ENCODE assay signal across 15 cellular contexts in genomic region chr3:9214599-9214998, GRCh38. TPM values are rescaled to one million over a fixed set of nuclear protein-coding genes. Genes with fewer than 3 reads are reported as not detected.
DNase-seq lines count a peak whose midpoint lies in the region; ATAC-seq and TF ChIP-seq lines count a peak whose summit lies in the region.
"Had no signal": no experiment of that assay in that cellular context is flagged by ENCODE, and none has a peak within 500 bp of the region (broad histone marks: within the 10 kb centered on the region; RNA-seq: fewer than 3 reads in every experiment).

No MANE protein-coding gene starts in this region.

- H3F3A ChIP-seq in GM23248 (ENCODE audit: insufficient read depth), result peaks cover 29% of the 10 kb centered on the region
- peaks cover 7% of the 10 kb centered on the region; the same call in 1 of the 2 replicates for H3F3A ChIP-seq in PC-9 (ENCODE audit: insufficient read depth, low read depth)

- DNase-seq in GM23248 (peak; percentile 77), PC-9 (peak; percentile 12 to 74), fibroblast of peridontal ligament (ENCODE audit: extremely low read depth) (peak; percentile 77), NCI-H187 (lab: John Stamatoyannopoulos, UW) (no peak), spleen (no peak)
- DNase-seq in CD4-positive, alpha-beta memory T cell, result no peak
- DNase-seq: activated T-cell treated with anti-CD3 and anti-CD28 coated beads, Interleukin-2, amount 50 U/mL, for 48 hours; H7; NCI-H1694 treated with DMSO at 0.1 percent for 48 hours; SW 1271; tibial artery had no signal

- H3K4me2 ChIP-seq in GM23248 (ENCODE audit: unreplicated experiment) (peak overlapping the region; percentile 54), PC-9 (peak overlapping the region; percentile 36), parathyroid adenoma (ENCODE audit: low read length) (no peak overlapping the region)

- H3K9me2 ChIP-seq in GM23248 (ENCODE audit: insufficient read depth) (no peaks in the 10 kb centered on the region), PC-9 (ENCODE audit: insufficient read depth) (no peaks in the 10 kb centered on the region)

- no peak for TF ChIP-seq POLR2A in spleen (IDR thresholded peaks at IDR 0.05)

- TF ChIP-seq CTCF in PC-9 (conservative IDR thresholded peaks at IDR 0.05) (no peak), parathyroid adenoma (IDR thresholded peaks at IDR 0.05) (no peak), spleen (IDR thresholded peaks at IDR 0.05 in 8 of 11, conservative IDR thresholded peaks at IDR 0.05 in 3 of 11) (no peak)

- H4K20me1 ChIP-seq in GM23248 (ENCODE audit: insufficient read depth) (no peaks in the 10 kb centered on the region), PC-9 (ENCODE audit: insufficient read depth) (no peaks in the 10 kb centered on the region)

- H3K27me3 Mint-ChIP-seq in CD4-positive, alpha-beta memory T cell, result no peaks in the 10 kb centered on the region

- no peak overlapping the region for H3K4me3 Mint-ChIP-seq in CD4-positive, alpha-beta memory T cell
- H3K4me3 Mint-ChIP-seq: IgD-negative memory B cell; natural killer cell treated with Interleukin-12 subunit alpha and Interleukin-12 subunit beta and Interleukin-15 and Interleukin-18, amount 100 ng/mL, for 72 hours had no signal

- no TSS peak for BruUV-seq in PC-9 (replicated peaks; lab: Mats Ljungman, UMichigan)

- no peaks in the 10 kb centered on the region for H3K9me3 Mint-ChIP-seq in CD4-positive, alpha-beta memory T cell
- H3K9me3 Mint-ChIP-seq: IgD-negative memory B cell; natural killer cell treated with Interleukin-12 subunit alpha and Interleukin-12 subunit beta and Interleukin-15 and Interleukin-18, amount 100 ng/mL, for 72 hours had no signal

- POLR2A ChIA-PET in PC-9 (lab: Charles Lee; ENCODE audit: unreplicated experiment), result interaction anchor here (0.5 to 0.6 kb wide), 3 partner anchors 35 to 400 kb away, joined by 3 to 4 read pairs (median 4); partner anchors contain the start of gene SRGAP3
- POLR2A ChIA-PET in CD4-positive, alpha-beta memory T cell (lab: Charles Lee; ENCODE audit: partially characterized antibody), result no interaction called here

- no peaks in the 10 kb centered on the region for H3K79me2 ChIP-seq in GM23248 (ENCODE audit: insufficient read depth)
- no peaks in the 10 kb centered on the region for H3K79me2 ChIP-seq in PC-9 (ENCODE audit: low read depth)
- no peaks in the 10 kb centered on the region for H3K79me2 ChIP-seq in parathyroid adenoma

- in situ Hi-C loops in GM23248 (cut with MboI), result no loop called here

- intact Hi-C loops in PC-9 (cut with micrococcal nuclease; ENCODE audit: unreplicated experiment) (loop anchor here (1.0 kb wide), 2 partner anchors 35 to 39 kb away; partner anchors contain the start of gene SRGAP3), spleen (cut with DNase I; ENCODE audit: low total_unique reads) (no loop called here)
- intact Hi-C loops in CD4-positive, alpha-beta memory T cell (cut with micrococcal nuclease), result no loop called here

- H2AFZ ChIP-seq in GM23248 (no peak overlapping the region), PC-9 (peak overlapping the region; percentile 40; the same call in 1 of the 2 replicates), parathyroid adenoma (peak overlapping the region; percentile 20)

- H3K27me3 ChIP-seq in GM23248 (replicated peaks; ENCODE audit: insufficient read depth), result no peaks in the 10 kb centered on the region
- H3K27me3 ChIP-seq in PC-9 (ENCODE audit: insufficient read depth, low read depth), result no peaks in the 10 kb centered on the region
- no peaks in the 10 kb centered on the region for H3K27me3 ChIP-seq in parathyroid adenoma (ENCODE audit: control insufficient read depth, insufficient read depth, low read length)
- no peaks in the 10 kb centered on the region for H3K27me3 ChIP-seq in CD4-positive, alpha-beta memory T cell (ENCODE audit: insufficient read depth, low read length)
- no peaks in the 10 kb centered on the region for H3K27me3 ChIP-seq in spleen (replicated peaks in 1 of 7)
- H3K27me3 ChIP-seq: tibial artery had no signal

- peaks cover 0 to 1% (median 0%) of the 10 kb centered on the region in 4 donors for H3K4me1 Mint-ChIP-seq in CD4-positive, alpha-beta memory T cell
- H3K4me1 Mint-ChIP-seq: IgD-negative memory B cell had no signal

- no peak overlapping the region for H3K27ac Mint-ChIP-seq in CD4-positive, alpha-beta memory T cell
- H3K27ac Mint-ChIP-seq: natural killer cell treated with Interleukin-12 subunit alpha and Interleukin-12 subunit beta and Interleukin-15 and Interleukin-18, amount 100 ng/mL, for 72 hours had no signal

- no peak for ATAC-seq in GM18858 (IDR thresholded peaks at IDR 0.05; ENCODE audit: unreplicated experiment)
- ATAC-seq: natural killer cell treated with Interleukin-12 subunit alpha and Interleukin-12 subunit beta and Interleukin-15 and Interleukin-18, amount 100 ng/mL, for 72 hours had no signal

- H3K36me3 Mint-ChIP-seq in CD4-positive, alpha-beta memory T cell, result no peaks in the 10 kb centered on the region
- H3K36me3 Mint-ChIP-seq: IgD-negative memory B cell; natural killer cell treated with Interleukin-12 subunit alpha and Interleukin-12 subunit beta and Interleukin-15 and Interleukin-18, amount 100 ng/mL, for 72 hours had no signal

- H3K9ac ChIP-seq in GM23248 (no peak overlapping the region), parathyroid adenoma (no peak overlapping the region)

- H3K27ac ChIP-seq in GM23248 (peak overlapping the region; percentile 29; the same call in 1 of the 2 replicates), PC-9 (peak overlapping the region; percentile 64), parathyroid adenoma (peak overlapping the region; percentile 12), spleen (no peak overlapping the region)
- no peak overlapping the region for H3K27ac ChIP-seq in CD4-positive, alpha-beta memory T cell (ENCODE audit: low read depth, low read length)
- H3K27ac ChIP-seq: tibial artery had no signal

- H3K9me3 ChIP-seq in GM23248 (ENCODE audit: low read depth) (no peaks in the 10 kb centered on the region), PC-9 (ENCODE audit: insufficient read depth, low read depth) (no peaks in the 10 kb centered on the region), parathyroid adenoma (ENCODE audit: control insufficient read depth, low read length) (no peaks in the 10 kb centered on the region), spleen (no peaks in the 10 kb centered on the region)
- no peaks in the 10 kb centered on the region for H3K9me3 ChIP-seq in CD4-positive, alpha-beta memory T cell (ENCODE audit: control insufficient read depth in 1 of 2, low read length in 2 of 2)
- H3K9me3 ChIP-seq: tibial artery had no signal

- CTCF ChIA-PET in PC-9 (lab: Charles Lee), result no interaction called here
- CTCF ChIA-PET in CD4-positive, alpha-beta memory T cell (lab: Charles Lee; ENCODE audit: partially characterized antibody), result no interaction called here

- H3K4me1 ChIP-seq in GM23248 (ENCODE audit: insufficient read depth) (peaks cover 27% of the 10 kb centered on the region), PC-9 (replicated peaks; ENCODE audit: insufficient read depth) (peaks cover 14% of the 10 kb centered on the region), parathyroid adenoma (peaks cover 12% of the 10 kb centered on the region), spleen (no peaks in the 10 kb centered on the region)
- no peaks in the 10 kb centered on the region for H3K4me1 ChIP-seq in CD4-positive, alpha-beta memory T cell (ENCODE audit: insufficient read depth, low read length)
- H3K4me1 ChIP-seq: tibial artery had no signal

- H3K4me3 ChIP-seq in GM23248 (peak overlapping the region; percentile 31; the same call in 1 of the 2 replicates), PC-9 (no peak overlapping the region), parathyroid adenoma (ENCODE audit: low read depth, low read length) (no peak overlapping the region), spleen (no peak overlapping the region)
- no peak overlapping the region for H3K4me3 ChIP-seq in CD4-positive, alpha-beta memory T cell (ENCODE audit: low read length in 2 of 2)
- H3K4me3 ChIP-seq: tibial artery had no signal

- no peaks in the 10 kb centered on the region for H3K36me3 ChIP-seq in GM23248 (ENCODE audit: low read depth)
- H3K36me3 ChIP-seq in PC-9 (ENCODE audit: low read depth), result no peaks in the 10 kb centered on the region
- H3K36me3 ChIP-seq in parathyroid adenoma (ENCODE audit: control insufficient read depth, insufficient read depth, low read length), result no peaks in the 10 kb centered on the region
- H3K36me3 ChIP-seq in CD4-positive, alpha-beta memory T cell (ENCODE audit: insufficient read depth, low read length), result no peaks in the 10 kb centered on the region
- H3K36me3 ChIP-seq in spleen, result no peaks in the 10 kb centered on the region
- H3K36me3 ChIP-seq: tibial artery had no signal

- 0 to 5% methylated on average over 2 of the region's 2 CpGs for WGBS in GM23248 (ENCODE audit: low coverage in 1 of 2, low lambda C conversion rate in 2 of 2, missing lambda C conversion rate in 2 of 2), 2 experiments
- WGBS in spleen, 5 donors, result 56 to 87% (median 82%) methylated on average over 2 of the region's 2 CpGs

RNA-seq across cellular contexts. Expression of gene SRGAP3, which starts 34.8 kb away (rescaled TPM):
- 0.13 and 1.7 TPM in 2 replicates for total RNA-seq in GM23248 (2014; rRNA removed; shearing (Covaris generic))
- polyA plus RNA-seq in GM23248 (2016; fragmentation: Nextera tagmentation; extraction: Ambion mirVana), result 0.89 and 0.91 TPM in 2 replicates
- total RNA-seq in PC-9 (2021), result 12.9 and 17.5 TPM in 2 replicates
- 1 to 10 TPM; 2.2 to 2.4 TPM for total RNA-seq in CD4-positive, alpha-beta memory T cell
- 1 to 10 TPM in 1 of 2 donors, under 1 TPM in 1; 0.35 to 1.2 TPM for polyA plus RNA-seq in CD4-positive, alpha-beta memory T cell
- total RNA-seq in spleen, result 10 to 100 TPM in 2 of 7 donors, 1 to 10 TPM in 5; 4.6 to 10.3 (median 7.0) TPM
- 1 to 10 TPM in 1 of 3 donors, under 1 TPM in 2; 0.54 to 1.3 (median 0.74) TPM for polyA plus RNA-seq in spleen

Comparison
In these comparisons a context has a peak if more than half of its experiments do, and no peak if none do; other contexts are left out.
1. DNase-seq: peak in GM23248 (single experiment), PC-9 (2 of 2) and fibroblast of peridontal ligament (single experiment); none in CD4-positive, alpha-beta memory T cell (0 of 5), NCI-H187 (0 of 2) and spleen (single experiment).
2. H3K27ac ChIP-seq: peak in GM23248 (single experiment), PC-9 (single experiment) and parathyroid adenoma (single experiment); none in CD4-positive, alpha-beta memory T cell (single experiment) and spleen (0 of 8).